20 cellular contexts compared by ENCODE assay signal in the genomic region with DNA sequence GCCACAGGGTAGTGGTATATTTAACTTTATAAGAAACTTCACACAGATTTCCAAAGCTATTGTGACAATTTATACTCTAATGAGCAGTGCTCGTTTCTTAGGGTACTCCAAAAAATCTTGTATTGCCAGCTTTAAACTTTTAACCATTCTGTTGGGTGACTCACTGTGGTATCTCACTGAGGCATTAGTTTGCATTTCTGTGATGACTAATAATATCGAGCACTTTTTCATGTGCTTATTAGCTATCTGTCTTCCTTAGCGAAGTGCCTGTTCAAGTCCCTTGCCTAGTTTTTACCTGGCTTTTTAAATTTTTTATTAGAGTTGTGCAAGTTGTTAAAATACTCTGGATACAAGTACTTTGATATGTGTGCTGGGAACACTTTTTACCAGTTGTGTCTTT. TPM values are rescaled to one million over a fixed set of nuclear protein-coding genes. Genes with fewer than 3 reads are reported as not detected.
A peak's percentile ranks its signal among the peaks of the same experiment; 100 is the strongest.
DNase-seq lines count a peak whose midpoint lies in the region; FAIRE-seq and TF ChIP-seq lines count a peak whose summit lies in the region.
"Had no signal": no experiment of that assay in that cellular context is flagged by ENCODE, and none has a peak within 500 bp of the region (broad histone marks: within the 10 kb centered on the region; RNA-seq: fewer than 3 reads in every experiment).

No MANE protein-coding gene starts in this region.

- no peak overlapping the region for H2AFZ ChIP-seq in astrocyte (ENCODE audit: low read depth, low read length)

- no peaks in the 10 kb centered on the region for H3K9me3 ChIP-seq in astrocyte (ENCODE audit: insufficient read depth, low read depth, low read length)
- H3K9me3 ChIP-seq: ascending aorta, transverse colon had no signal

- H3K27me3 ChIP-seq in astrocyte (ENCODE audit: insufficient read depth, low read length) = no peaks in the 10 kb centered on the region
- H3K27me3 ChIP-seq: ascending aorta, transverse colon had no signal

- no peaks in the 10 kb centered on the region for H3K4me1 ChIP-seq in astrocyte (ENCODE audit: insufficient read depth, low read length)
- H3K4me1 ChIP-seq: ascending aorta had no signal

- H3K27ac ChIP-seq in astrocyte (ENCODE audit: low read depth, low read length) = no peak overlapping the region
- H3K27ac ChIP-seq: ascending aorta, transverse colon had no signal

- H3K36me3 Mint-ChIP-seq in astrocyte (ENCODE audit: low read depth, unreplicated experiment) (no peaks in the 10 kb centered on the region), CD14-positive monocyte (no peaks in the 10 kb centered on the region)
- H3K36me3 Mint-ChIP-seq in activated CD4-positive, alpha-beta T cell treated with anti-CD3 and anti-CD28 coated beads, Interleukin-2, amount 10 ng/mL, durations not matched to agents 24 days and 14 days (ENCODE audit: low read depth) = no peaks in the 10 kb centered on the region

- H3K9me3 Mint-ChIP-seq in astrocyte (ENCODE audit: unreplicated experiment) (no peaks in the 10 kb centered on the region), CD14-positive monocyte (peaks cover 0 to 11% (median 0%) of the 10 kb centered on the region in 7 donors)
- no peaks in the 10 kb centered on the region for H3K9me3 Mint-ChIP-seq in activated CD4-positive, alpha-beta T cell treated with anti-CD3 and anti-CD28 coated beads, Interleukin-2, amount 10 ng/mL, durations not matched to agents 24 days and 14 days
- H3K9me3 Mint-ChIP-seq: activated T-helper 1 cell treated with anti-CD3 and anti-CD28 coated beads, Interleukin-12 subunit alpha, Interleukin-12 subunit beta, Interleukin-2, Interleukin-4 antibody, amounts not matched to agents 30 ng/mL and 10 ng/mL and 1 ng/mL, durations not matched to agents 14 hours and 24 hours and 36 hours; T-helper 1 cell treated with Interleukin-12 subunit alpha and Interleukin-12 subunit beta and Interleukin-4 antibody, amounts not matched to agents 30 μg/mL and 1 μg/mL, for 36 hours had no signal

- H3K4me2 ChIP-seq in astrocyte (ENCODE audit: low read length) = peak overlapping the region; percentile 11

- no peaks in the 10 kb centered on the region for H4K20me1 ChIP-seq in astrocyte (ENCODE audit: insufficient read depth, low read length)

- H3K27ac Mint-ChIP-seq in astrocyte (ENCODE audit: unreplicated experiment) (no peak overlapping the region), CD14-positive monocyte (no peak overlapping the region)
- no peak overlapping the region for H3K27ac Mint-ChIP-seq in activated CD4-positive, alpha-beta T cell treated with anti-CD3 and anti-CD28 coated beads, Interleukin-2, amount 10 ng/mL, durations not matched to agents 24 days and 14 days
- H3K27ac Mint-ChIP-seq: activated T-helper 1 cell treated with anti-CD3 and anti-CD28 coated beads, Interleukin-12 subunit alpha, Interleukin-12 subunit beta, Interleukin-2, Interleukin-4 antibody, amounts not matched to agents 30 ng/mL and 10 ng/mL and 1 ng/mL, durations not matched to agents 14 hours and 24 hours and 36 hours; B cell; progenitor cell of endocrine pancreas; T-helper 1 cell treated with Interleukin-12 subunit alpha and Interleukin-12 subunit beta and Interleukin-4 antibody, amounts not matched to agents 30 μg/mL and 1 μg/mL, for 36 hours had no signal

- no peak overlapping the region for H3K9ac ChIP-seq in astrocyte (ENCODE audit: low read length)

- intact Hi-C loops in CD14-positive monocyte (cut with micrococcal nuclease) = no loop called here
- intact Hi-C loops in activated CD4-positive, alpha-beta T cell treated with anti-CD3 and anti-CD28 coated beads, Interleukin-2, amount 10 ng/mL, durations not matched to agents 24 days and 14 days (cut with micrococcal nuclease) = no loop called here

- no peaks in the 10 kb centered on the region for H3K36me3 ChIP-seq in astrocyte (ENCODE audit: insufficient read depth, low read length)
- H3K36me3 ChIP-seq: ascending aorta, transverse colon had no signal

- no peak overlapping the region for H3K4me3 Mint-ChIP-seq in astrocyte (ENCODE audit: unreplicated experiment)
- H3K4me3 Mint-ChIP-seq in CD14-positive monocyte = no peak overlapping the region
- H3K4me3 Mint-ChIP-seq in activated CD4-positive, alpha-beta T cell treated with anti-CD3 and anti-CD28 coated beads, Interleukin-2, amount 10 ng/mL, durations not matched to agents 24 days and 14 days = no peak overlapping the region
- H3K4me3 Mint-ChIP-seq: activated T-helper 1 cell treated with anti-CD3 and anti-CD28 coated beads, Interleukin-12 subunit alpha, Interleukin-12 subunit beta, Interleukin-2, Interleukin-4 antibody, amounts not matched to agents 30 ng/mL and 10 ng/mL and 1 ng/mL, durations not matched to agents 14 hours and 24 hours and 36 hours; B cell; T-helper 1 cell treated with Interleukin-12 subunit alpha and Interleukin-12 subunit beta and Interleukin-4 antibody, amounts not matched to agents 30 μg/mL and 1 μg/mL, for 36 hours had no signal

- FAIRE-seq in astrocyte (lab: Jason Lieb, UNC) = peak; percentile 84
- FAIRE-seq: GM12892 had no signal

- peaks cover 9% of the 10 kb centered on the region for H3K27me3 Mint-ChIP-seq in astrocyte (ENCODE audit: low read depth, unreplicated experiment)
- H3K27me3 Mint-ChIP-seq in CD14-positive monocyte (ENCODE audit: low read depth in 3 of 3) = peaks cover 6 to 11% (median 10%) of the 10 kb centered on the region in 3 donors
- H3K27me3 Mint-ChIP-seq in activated CD4-positive, alpha-beta T cell treated with anti-CD3 and anti-CD28 coated beads, Interleukin-2, amount 10 ng/mL, durations not matched to agents 24 days and 14 days = peaks cover 3% of the 10 kb centered on the region
- H3K27me3 Mint-ChIP-seq: progenitor cell of endocrine pancreas had no signal

- no peaks in the 10 kb centered on the region for H3K79me2 ChIP-seq in astrocyte (ENCODE audit: insufficient read depth, low read length)

- DNase-seq in AG08396 (ENCODE audit: low spot score) = peak; percentile 68
- DNase-seq in HT1080 (ENCODE audit: low read depth) = peak; percentile 36
- DNase-seq in astrocyte (ENCODE audit: low read depth) = peak; percentile 50
- peak; percentile 70 for DNase-seq in hepatic stellate cell (ENCODE audit: low spot score)
- DNase-seq in activated CD4-positive, alpha-beta T cell treated with anti-CD3 and anti-CD28 coated beads, Interleukin-2, amount 50 U/mL, for 4 hours = no peak
- DNase-seq in CD14-positive monocyte (ENCODE audit: low spot score) = no peak
- no peak for DNase-seq in activated CD4-positive, alpha-beta T cell treated with anti-CD3 and anti-CD28 coated beads, Interleukin-2, amount 10 ng/mL, durations not matched to agents 24 days and 14 days
- DNase-seq in T1000 (lab: John Stamatoyannopoulos, UW) = no peak
- DNase-seq: activated CD4-positive, alpha-beta T cell treated with anti-CD3 and anti-CD28 coated beads, Interleukin-2, amount 50 U/mL, for 1 hour; DND-41; islet precursor cell; NCI-H1092 treated with DMSO at 0.1 percent for 48 hours; transverse colon had no signal

- TF ChIP-seq CTCF in astrocyte (IDR thresholded peaks at IDR 0.05; ENCODE audit: insufficient read depth, low read depth, low read length) (no peak), CD14-positive monocyte (IDR thresholded peaks at IDR 0.05) (no peak)

- H3K4me1 Mint-ChIP-seq in astrocyte (ENCODE audit: low read depth, unreplicated experiment) (no peaks in the 10 kb centered on the region), CD14-positive monocyte (peaks cover 2% of the 10 kb centered on the region)
- H3K4me1 Mint-ChIP-seq in activated CD4-positive, alpha-beta T cell treated with anti-CD3 and anti-CD28 coated beads, Interleukin-2, amount 10 ng/mL, durations not matched to agents 24 days and 14 days = no peaks in the 10 kb centered on the region
- H3K4me1 Mint-ChIP-seq: B cell had no signal

- H3K4me3 ChIP-seq in astrocyte (ENCODE audit: insufficient read depth, low read depth, low read length) = no peak overlapping the region
- H3K4me3 ChIP-seq: ascending aorta, transverse colon had no signal

RNA-seq across cellular contexts. Expression of a gene that starts 5.5 kb away (rescaled TPM):
- total RNA-seq in HT1080 (2014; rRNA removed; shearing (Covaris generic)) = 0.03 and 0.07 TPM in 2 replicates
- not detected in 2 replicates for polyA plus RNA-seq in HT1080 (2015; cell fraction: cytosol; rRNA removed)
- polyA plus RNA-seq in HT1080 (2015; cell fraction: nucleus; rRNA removed) = 0.08 TPM in 1 of 2 replicates, not detected in the other
- total RNA-seq in astrocyte = 0.82 and 0.93 TPM in 2 replicates
- polyA plus RNA-seq in CD14-positive monocyte = not detected
- 0.90 and 1.1 TPM in 2 replicates for total RNA-seq in activated CD4-positive, alpha-beta T cell treated with anti-CD3 and anti-CD28 coated beads, Interleukin-2, amount 10 ng/mL, durations not matched to agents 24 days and 14 days
- total RNA-seq: ascending aorta, OCI-LY7 had no signal

RNA-seq across cellular contexts. Expression of a gene that starts 10.5 kb away (rescaled TPM):
- total RNA-seq in HT1080 (2014; rRNA removed; shearing (Covaris generic)) = 0.26 TPM in 1 of 2 replicates, not detected in the other
- polyA plus RNA-seq in HT1080 (2015; cell fraction: cytosol; rRNA removed) = 0.03 and 0.27 TPM in 2 replicates
- polyA plus RNA-seq in HT1080 (2015; cell fraction: nucleus; rRNA removed) = 0.09 TPM in 1 of 2 replicates, not detected in the other
- total RNA-seq in astrocyte = 1.9 and 2.0 TPM in 2 replicates
- polyA plus RNA-seq in CD14-positive monocyte = under 1 TPM in 1 of 2 donors, not detected in 1; 0.12 TPM
- total RNA-seq in activated CD4-positive, alpha-beta T cell treated with anti-CD3 and anti-CD28 coated beads, Interleukin-2, amount 10 ng/mL, durations not matched to agents 24 days and 14 days = 0.70 and 1.2 TPM in 2 replicates

Comparison
In these comparisons a context has a peak if more than half of its experiments do, and no peak if none do; other contexts are left out.
1. DNase-seq: peak in AG08396 (single experiment), HT1080 (single experiment), astrocyte (single experiment) and hepatic stellate cell (single experiment); none in activated CD4-positive, alpha-beta T cell treated with anti-CD3 and anti-CD28 coated beads, Interleukin-2, amount 50 U/mL, for 4 hours (0 of 2), CD14-positive monocyte (single experiment), activated CD4-positive, alpha-beta T cell treated with anti-CD3 and anti-CD28 coated beads, Interleukin-2, amount 10 ng/mL, durations not matched to agents 24 days and 14 days (single experiment) and T1000 (single experiment).